ENCODE assay signal across 14 cellular contexts in the genomic region with DNA sequence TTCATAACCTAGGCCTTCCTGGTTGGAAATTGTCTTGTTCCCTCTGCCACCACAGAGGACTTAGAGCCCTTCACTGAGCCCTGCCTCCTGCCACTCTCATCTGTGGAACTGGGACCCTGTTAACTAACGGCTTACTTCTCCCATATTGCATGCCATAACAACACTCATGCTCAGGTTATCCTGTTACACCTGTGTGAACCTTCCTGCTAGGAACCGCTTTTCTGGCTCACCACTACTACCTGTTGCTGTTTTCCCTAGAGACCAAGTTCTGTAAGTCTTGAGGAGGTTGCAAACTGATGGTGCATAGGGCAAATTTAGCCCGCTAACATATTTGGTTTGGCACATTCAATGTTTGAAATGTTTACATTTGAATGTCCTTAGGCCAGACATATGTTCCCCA.
"Had no signal": no experiment of that assay in that cellular context is flagged by ENCODE, and none has a peak within 500 bp of the region (broad histone marks: within the 10 kb centered on the region; RNA-seq: fewer than 3 reads in every experiment).

No MANE protein-coding gene starts in this region.

- DNase-seq: activated CD4-positive, alpha-beta memory T cell treated with anti-CD3 and anti-CD28 coated beads for 36 hours; activated CD4-positive, alpha-beta T cell treated with anti-CD3 and anti-CD28 coated beads for 36 hours; activated CD8-positive, alpha-beta memory T cell treated with anti-CD3 and anti-CD28 coated beads, Interleukin-2, amount 10 ng/mL, durations not matched to agents 7 days and 5 days; activated T-cell treated with anti-CD3 and anti-CD28 coated beads, Interleukin-2, amount 50 U/mL, for 1 hour; adrenal gland; islet precursor cell; stimulated activated CD4-positive, alpha-beta T cell treated with anti-CD3 and anti-CD28 coated beads, Interleukin-2, amount 100 ng/mL, for 48 hours; T1000; uterus had no signal

- H3K36me3 Mint-ChIP-seq: activated CD4-positive, alpha-beta memory T cell treated with anti-CD3 and anti-CD28 coated beads for 36 hours; activated CD8-positive, alpha-beta memory T cell treated with anti-CD3 and anti-CD28 coated beads, Interleukin-2, amount 10 ng/mL, durations not matched to agents 7 days and 5 days; activated naive CD4-positive, alpha-beta T cell treated with anti-CD3 and anti-CD28 coated beads, Interleukin-2, amount 50 U/mL, for 24 hours had no signal

- H3K27ac Mint-ChIP-seq: activated CD4-positive, alpha-beta memory T cell treated with anti-CD3 and anti-CD28 coated beads for 36 hours; activated CD4-positive, alpha-beta T cell treated with anti-CD3 and anti-CD28 coated beads for 36 hours; activated CD8-positive, alpha-beta memory T cell treated with anti-CD3 and anti-CD28 coated beads, Interleukin-2, amount 10 ng/mL, durations not matched to agents 7 days and 5 days had no signal

- H3K27me3 Mint-ChIP-seq: activated CD4-positive, alpha-beta memory T cell treated with anti-CD3 and anti-CD28 coated beads for 36 hours; activated CD4-positive, alpha-beta T cell treated with anti-CD3 and anti-CD28 coated beads for 36 hours; activated CD8-positive, alpha-beta memory T cell treated with anti-CD3 and anti-CD28 coated beads, Interleukin-2, amount 10 ng/mL, durations not matched to agents 7 days and 5 days; activated naive CD4-positive, alpha-beta T cell treated with anti-CD3 and anti-CD28 coated beads, Interleukin-2, amount 50 U/mL, for 24 hours; naive thymus-derived CD4-positive, alpha-beta T cell had no signal

- H3K27me3 ChIP-seq: adrenal gland, cardiac muscle cell, gastroesophageal sphincter, tibial nerve, uterus had no signal

- H3K4me1 Mint-ChIP-seq: activated CD8-positive, alpha-beta memory T cell treated with anti-CD3 and anti-CD28 coated beads, Interleukin-2, amount 10 ng/mL, durations not matched to agents 7 days and 5 days had no signal

- H3K4me3 ChIP-seq: adrenal gland, cardiac muscle cell, gastroesophageal sphincter, tibial nerve, uterus had no signal

- H3K9me3 ChIP-seq: adrenal gland, uterus had no signal

- H3K27ac ChIP-seq: adrenal gland, cardiac muscle cell, gastroesophageal sphincter, tibial nerve, uterus had no signal

- H3K36me3 ChIP-seq: adrenal gland, cardiac muscle cell, gastroesophageal sphincter, tibial nerve, uterus had no signal

- H3K4me1 ChIP-seq: adrenal gland, gastroesophageal sphincter, uterus had no signal

- H3K4me3 Mint-ChIP-seq: activated CD4-positive, alpha-beta memory T cell treated with anti-CD3 and anti-CD28 coated beads for 36 hours; activated CD4-positive, alpha-beta T cell treated with anti-CD3 and anti-CD28 coated beads for 36 hours; activated CD8-positive, alpha-beta memory T cell treated with anti-CD3 and anti-CD28 coated beads, Interleukin-2, amount 10 ng/mL, durations not matched to agents 7 days and 5 days; activated naive CD4-positive, alpha-beta T cell treated with anti-CD3 and anti-CD28 coated beads, Interleukin-2, amount 50 U/mL, for 24 hours; naive thymus-derived CD4-positive, alpha-beta T cell had no signal

- ATAC-seq: gastroesophageal sphincter had no signal
